In genomic region chr19:32367063-32367462, GRCh38 we compare ENCODE assay signal across 14 cellular contexts. TPM values are rescaled to one million over a fixed set of nuclear protein-coding genes. Genes with fewer than 3 reads are reported as not detected.
DNase-seq lines count a peak whose midpoint lies in the region; ATAC-seq and TF ChIP-seq lines count a peak whose summit lies in the region.
"Had no signal": no experiment of that assay in that cellular context is flagged by ENCODE, and none has a peak within 500 bp of the region (broad histone marks: within the 10 kb centered on the region; RNA-seq: fewer than 3 reads in every experiment).

No MANE protein-coding gene starts in this region.

- no TSS peak for BruUV-seq in Panc1 (replicated peaks; lab: Mats Ljungman, UMichigan)

- in situ Hi-C loops in Panc1 (cut with HindIII; ENCODE audit: low pct_unique_long_range_greater_than_20kb, low sequenced_read_pairs), result no loop called here

- H3K4me1 Mint-ChIP-seq in CD8-positive, alpha-beta T cell (ENCODE audit: low read depth), result peaks cover 68% of the 10 kb centered on the region
- H3K4me1 Mint-ChIP-seq in effector memory CD8-positive, alpha-beta T cell (ENCODE audit: low read depth in 2 of 2), result peaks cover 50 to 76% of the 10 kb centered on the region in 2 donors
- H3K4me1 Mint-ChIP-seq in stimulated activated effector memory CD8-positive, alpha-beta T cell treated with anti-CD3 and anti-CD28 coated beads, Interleukin-12 subunit alpha, Interleukin-12 subunit beta, amount 100 ng/mL, for 72 hours, result peaks cover 52% of the 10 kb centered on the region

- CTCF ChIA-PET in CD8-positive, alpha-beta T cell (lab: Charles Lee), result no interaction called here
- CTCF ChIA-PET in Panc1 (lab: Charles Lee), result interaction anchor here (1.1 kb wide), 1 partner anchor 9 kb away, joined by 4 read pairs; no protein-coding TSS in a partner anchor

- POLR2A ChIA-PET in CD8-positive, alpha-beta T cell (lab: Charles Lee), result no interaction called here
- POLR2A ChIA-PET in Panc1 (lab: Charles Lee), result no interaction called here

- TF ChIP-seq CTCF in CD8-positive, alpha-beta T cell (IDR thresholded peaks at IDR 0.05), result no peak
- no peak for TF ChIP-seq CTCF in Panc1 (IDR thresholded peaks at IDR 0.05)

- intact Hi-C loops in CD8-positive, alpha-beta T cell (cut with DNase I, micrococcal nuclease), result no loop called here
- intact Hi-C loops in Panc1 (cut with micrococcal nuclease; ENCODE audit: unreplicated experiment), result no loop called here

- H3K4me1 ChIP-seq in CD8-positive, alpha-beta T cell (ENCODE audit: insufficient read depth, low read length), result no peaks in the 10 kb centered on the region
- peaks cover 9% of the 10 kb centered on the region for H3K4me1 ChIP-seq in Panc1 (ENCODE audit: control insufficient read depth, insufficient read depth, low read length)

- no peak for ATAC-seq in CD8-positive, alpha-beta T cell
- ATAC-seq in Panc1 (no peak), HG02973 (IDR thresholded peaks at IDR 0.05; ENCODE audit: unreplicated experiment) (no peak)
- no peak for ATAC-seq in effector memory CD8-positive, alpha-beta T cell (replicated peaks)
- no peak for ATAC-seq in stimulated activated effector memory CD8-positive, alpha-beta T cell treated with anti-CD3 and anti-CD28 coated beads, Interleukin-12 subunit alpha, Interleukin-12 subunit beta, amount 100 ng/mL, for 72 hours
- ATAC-seq in activated CD4-positive, CD25-positive, alpha-beta regulatory T cell treated with anti-CD3 and anti-CD28 coated beads, Interleukin-2, amount 50 U/mL, for 24 hours, result no peak

- peaks cover 23% of the 10 kb centered on the region for H3K36me3 ChIP-seq in CD8-positive, alpha-beta T cell (ENCODE audit: insufficient read depth, low read length)
- H3K36me3 ChIP-seq in Panc1 (ENCODE audit: control insufficient read depth, insufficient read depth, low read length), result peaks cover 8% of the 10 kb centered on the region

- H3K36me3 Mint-ChIP-seq in CD8-positive, alpha-beta T cell, result peaks cover 93% of the 10 kb centered on the region
- peaks cover 52% of the 10 kb centered on the region for H3K36me3 Mint-ChIP-seq in effector memory CD8-positive, alpha-beta T cell (ENCODE audit: insufficient read depth)
- H3K36me3 Mint-ChIP-seq in stimulated activated effector memory CD8-positive, alpha-beta T cell treated with anti-CD3 and anti-CD28 coated beads, Interleukin-12 subunit alpha, Interleukin-12 subunit beta, amount 100 ng/mL, for 72 hours, result peaks cover 84% of the 10 kb centered on the region

- H3K4me3 ChIP-seq in CD8-positive, alpha-beta T cell (ENCODE audit: low read depth, low read length), result no peak overlapping the region
- no peak overlapping the region for H3K4me3 ChIP-seq in Panc1 (ENCODE audit: low read depth in 2 of 2, low read length in 2 of 2)

- H3K9me3 Mint-ChIP-seq in CD8-positive, alpha-beta T cell, result no peaks in the 10 kb centered on the region
- H3K9me3 Mint-ChIP-seq in effector memory CD8-positive, alpha-beta T cell, result no peaks in the 10 kb centered on the region
- H3K9me3 Mint-ChIP-seq in stimulated activated effector memory CD8-positive, alpha-beta T cell treated with anti-CD3 and anti-CD28 coated beads, Interleukin-12 subunit alpha, Interleukin-12 subunit beta, amount 100 ng/mL, for 72 hours, result no peaks in the 10 kb centered on the region
- H3K9me3 Mint-ChIP-seq: H9 had no signal

- no peaks in the 10 kb centered on the region for H3K27me3 ChIP-seq in CD8-positive, alpha-beta T cell (ENCODE audit: insufficient read depth, low read length)
- no peaks in the 10 kb centered on the region for H3K27me3 ChIP-seq in Panc1 (ENCODE audit: control insufficient read depth, insufficient read depth, low read length)

- H3K27ac Mint-ChIP-seq in CD8-positive, alpha-beta T cell, result peak overlapping the region; percentile 52
- peak overlapping the region; percentile 38 to 71 for H3K27ac Mint-ChIP-seq in effector memory CD8-positive, alpha-beta T cell
- peak overlapping the region; percentile 76 for H3K27ac Mint-ChIP-seq in stimulated activated effector memory CD8-positive, alpha-beta T cell treated with anti-CD3 and anti-CD28 coated beads, Interleukin-12 subunit alpha, Interleukin-12 subunit beta, amount 100 ng/mL, for 72 hours
- H3K27ac Mint-ChIP-seq: CD14-positive monocyte had no signal

- H3K9me3 ChIP-seq in CD8-positive, alpha-beta T cell (ENCODE audit: low read length), result no peaks in the 10 kb centered on the region
- H3K9me3 ChIP-seq in Panc1 (ENCODE audit: control insufficient read depth, insufficient read depth, low read depth, low read length), result no peaks in the 10 kb centered on the region; the same call in 1 of the 2 replicates

- no peaks in the 10 kb centered on the region for H3K27me3 Mint-ChIP-seq in CD8-positive, alpha-beta T cell (ENCODE audit: low read depth)
- no peaks in the 10 kb centered on the region for H3K27me3 Mint-ChIP-seq in effector memory CD8-positive, alpha-beta T cell

- no peak for DNase-seq in CD8-positive, alpha-beta T cell
- DNase-seq in Panc1 (ENCODE audit: low read depth, low spot score), result no peak
- DNase-seq in effector memory CD8-positive, alpha-beta T cell, result no peak
- no peak for DNase-seq in stimulated activated effector memory CD8-positive, alpha-beta T cell treated with anti-CD3 and anti-CD28 coated beads, Interleukin-12 subunit alpha, Interleukin-12 subunit beta, amount 100 ng/mL, for 72 hours (ENCODE audit: low spot score in 2 of 2)
- DNase-seq in NCI-H82 treated with DMSO at 0.1 percent for 48 hours (lab: John Stamatoyannopoulos, UW; ENCODE audit: unreplicated experiment), result no peak
- DNase-seq: DMS 273 treated with DMSO at 0.1 percent for 48 hours, DMS79 treated with DMSO at 0.1 percent for 48 hours, EL, GOT3, H9 had no signal

- no peak overlapping the region for H3K4me3 Mint-ChIP-seq in CD8-positive, alpha-beta T cell
- H3K4me3 Mint-ChIP-seq in effector memory CD8-positive, alpha-beta T cell, result no peak overlapping the region
- H3K4me3 Mint-ChIP-seq in stimulated activated effector memory CD8-positive, alpha-beta T cell treated with anti-CD3 and anti-CD28 coated beads, Interleukin-12 subunit alpha, Interleukin-12 subunit beta, amount 100 ng/mL, for 72 hours, result no peak overlapping the region
- H3K4me3 Mint-ChIP-seq: H9 had no signal

- H3K27ac ChIP-seq in CD8-positive, alpha-beta T cell (ENCODE audit: low read depth, low read length), result no peak overlapping the region
- peak overlapping the region; percentile 18; the same call in 1 of the 2 replicates for H3K27ac ChIP-seq in Panc1 (ENCODE audit: low read length)
- H3K27ac ChIP-seq: HL-60 had no signal

RNA-seq across cellular contexts. Expression of gene ZNF507, which starts 21.7 kb away (rescaled TPM):
- 10 to 100 TPM; 28.4 to 29.6 TPM for total RNA-seq in CD8-positive, alpha-beta T cell
- 28.3 TPM for total RNA-seq in Panc1 (2021; ENCODE audit: unreplicated experiment)
- polyA plus RNA-seq in Panc1 (2012; ENCODE audit: insufficient read length), result 9.3 TPM

RNA-seq across cellular contexts. Expression of gene DPY19L3, which starts 38.5 kb away (rescaled TPM):
- total RNA-seq in CD8-positive, alpha-beta T cell, result 1 to 10 TPM; 7.9 TPM
- 27.8 TPM for total RNA-seq in Panc1 (2021; ENCODE audit: unreplicated experiment)
- 15.3 TPM for polyA plus RNA-seq in Panc1 (2012; ENCODE audit: insufficient read length)
